15 cellular contexts compared by ENCODE assay signal in genomic region chr3:122969585-122970453, GRCh38. TPM values are rescaled to one million over a fixed set of nuclear protein-coding genes. Genes with fewer than 3 reads are reported as not detected.
DNase-seq lines count a peak whose midpoint lies in the region; ATAC-seq and TF ChIP-seq lines count a peak whose summit lies in the region.
"Had no signal": no experiment of that assay in that cellular context is flagged by ENCODE, and none has a peak within 500 bp of the region (broad histone marks: within the 10 kb centered on the region; RNA-seq: fewer than 3 reads in every experiment).

No MANE protein-coding gene starts in this region.

- ATAC-seq in HG02870 (IDR thresholded peaks at IDR 0.05; ENCODE audit: unreplicated experiment) (no peak), HG02623 (IDR thresholded peaks at IDR 0.05; ENCODE audit: unreplicated experiment) (no peak)
- ATAC-seq: activated CD8-positive, alpha-beta T cell treated with anti-CD3 and anti-CD28 coated beads, Interleukin-2, amount 10 ng/mL, durations not matched to agents 7 days and 5 days; activated naive CD4-positive, alpha-beta T cell treated with anti-CD3 and anti-CD28 coated beads, Interleukin-2, amount 50 U/mL, for 72 hours; left colon had no signal

- DNase-seq in GM04504 (ENCODE audit: low read depth) = peak; percentile 19
- peak; percentile 87 for DNase-seq in SK-MEL-5 (ENCODE audit: low read depth, low spot score)
- DNase-seq in fibroblast of villous mesenchyme (ENCODE audit: low read depth) = peak; percentile 21
- peak; percentile 52 for DNase-seq in pons (ENCODE audit: low spot score)
- no peak for DNase-seq in GM13976 (ENCODE audit: low spot score)
- no peak for DNase-seq in NCI-H1436 (lab: John Stamatoyannopoulos, UW)
- DNase-seq: activated CD8-positive, alpha-beta T cell treated with anti-CD3 and anti-CD28 coated beads, Interleukin-2, amount 10 ng/mL, durations not matched to agents 7 days and 5 days; Calu3; left colon; NCI-H345; SW 1271 had no signal

- no peak overlapping the region for H3K4me3 ChIP-seq in fibroblast of villous mesenchyme (ENCODE audit: low read depth, low read length)

- in situ Hi-C loops in SK-MEL-5 (cut with HindIII; ENCODE audit: low pct_unique_long_range_greater_than_20kb, low sequenced_read_pairs) = no loop called here
- in situ Hi-C loops in GM13976 (cut with MboI; ENCODE audit: low sequenced_read_pairs, unreplicated experiment) = no loop called here

- TF ChIP-seq CTCF in fibroblast of villous mesenchyme (IDR thresholded peaks at IDR 0.05; ENCODE audit: insufficient read depth, low read depth, low read length) (no peak), GM13976 (IDR thresholded peaks at IDR 0.05; ENCODE audit: borderline replicate concordance, control extremely low read depth, extremely low read depth, insufficient read depth, missing control alignments) (no peak)

RNA-seq across cellular contexts. Expression of gene SEMA5B, which starts 57.7 kb away (rescaled TPM):
- total RNA-seq in SK-MEL-5 (2014; rRNA removed; shearing (Covaris generic)) = not detected in 2 replicates
- polyA plus RNA-seq in SK-MEL-5 (2015; cell fraction: cytosol; rRNA removed) = not detected in 2 replicates
- not detected in 2 replicates for polyA plus RNA-seq in SK-MEL-5 (2015; cell fraction: nucleus; rRNA removed)
- total RNA-seq in fibroblast of villous mesenchyme = not detected in 2 replicates
- total RNA-seq: activated CD8-positive, alpha-beta T cell treated with anti-CD3 and anti-CD28 coated beads, Interleukin-2, amount 10 ng/mL, durations not matched to agents 7 days and 5 days; activated naive CD4-positive, alpha-beta T cell treated with anti-CD3 and anti-CD28 coated beads, Interleukin-2, amount 50 U/mL, for 72 hours; Calu3 had no signal
- polyA plus RNA-seq: IgD-negative memory B cell had no signal

Comparison
In these comparisons a context has a peak if more than half of its experiments do, and no peak if none do; other contexts are left out.
1. DNase-seq: peak in GM04504 (single experiment), SK-MEL-5 (single experiment), fibroblast of villous mesenchyme (single experiment) and pons (single experiment); none in GM13976 (single experiment) and NCI-H1436 (single experiment).